1 cellular context compared by ENCODE assay signal in the genomic region with DNA sequence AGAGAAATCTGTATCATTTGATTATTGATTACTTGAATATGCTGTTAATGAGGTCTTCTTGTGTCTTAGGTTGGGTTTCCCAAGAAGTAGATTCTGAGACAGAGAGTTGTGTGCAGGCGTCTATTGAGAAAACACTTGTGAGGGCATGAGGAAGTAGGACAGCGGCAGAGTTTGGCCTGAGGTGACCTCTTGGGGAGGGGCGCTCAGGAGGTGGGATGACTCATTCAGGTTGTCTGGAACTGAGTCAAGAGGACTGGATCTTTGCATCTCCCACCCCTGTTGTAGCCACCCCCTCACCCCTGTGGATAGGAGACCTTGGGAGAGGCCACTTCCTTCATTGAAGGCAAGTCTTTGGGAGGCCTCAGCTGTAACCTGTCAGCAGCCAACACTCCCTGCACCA.
TF ChIP-seq lines count a peak whose summit lies in the region.

No MANE protein-coding gene starts in this region.

TF ChIP-seq in HepG2, 621 proteins besides CTCF, POLR2A, EP300 and RAD21 (continued from another document):
- TF ChIP-seq, protein P1, sequence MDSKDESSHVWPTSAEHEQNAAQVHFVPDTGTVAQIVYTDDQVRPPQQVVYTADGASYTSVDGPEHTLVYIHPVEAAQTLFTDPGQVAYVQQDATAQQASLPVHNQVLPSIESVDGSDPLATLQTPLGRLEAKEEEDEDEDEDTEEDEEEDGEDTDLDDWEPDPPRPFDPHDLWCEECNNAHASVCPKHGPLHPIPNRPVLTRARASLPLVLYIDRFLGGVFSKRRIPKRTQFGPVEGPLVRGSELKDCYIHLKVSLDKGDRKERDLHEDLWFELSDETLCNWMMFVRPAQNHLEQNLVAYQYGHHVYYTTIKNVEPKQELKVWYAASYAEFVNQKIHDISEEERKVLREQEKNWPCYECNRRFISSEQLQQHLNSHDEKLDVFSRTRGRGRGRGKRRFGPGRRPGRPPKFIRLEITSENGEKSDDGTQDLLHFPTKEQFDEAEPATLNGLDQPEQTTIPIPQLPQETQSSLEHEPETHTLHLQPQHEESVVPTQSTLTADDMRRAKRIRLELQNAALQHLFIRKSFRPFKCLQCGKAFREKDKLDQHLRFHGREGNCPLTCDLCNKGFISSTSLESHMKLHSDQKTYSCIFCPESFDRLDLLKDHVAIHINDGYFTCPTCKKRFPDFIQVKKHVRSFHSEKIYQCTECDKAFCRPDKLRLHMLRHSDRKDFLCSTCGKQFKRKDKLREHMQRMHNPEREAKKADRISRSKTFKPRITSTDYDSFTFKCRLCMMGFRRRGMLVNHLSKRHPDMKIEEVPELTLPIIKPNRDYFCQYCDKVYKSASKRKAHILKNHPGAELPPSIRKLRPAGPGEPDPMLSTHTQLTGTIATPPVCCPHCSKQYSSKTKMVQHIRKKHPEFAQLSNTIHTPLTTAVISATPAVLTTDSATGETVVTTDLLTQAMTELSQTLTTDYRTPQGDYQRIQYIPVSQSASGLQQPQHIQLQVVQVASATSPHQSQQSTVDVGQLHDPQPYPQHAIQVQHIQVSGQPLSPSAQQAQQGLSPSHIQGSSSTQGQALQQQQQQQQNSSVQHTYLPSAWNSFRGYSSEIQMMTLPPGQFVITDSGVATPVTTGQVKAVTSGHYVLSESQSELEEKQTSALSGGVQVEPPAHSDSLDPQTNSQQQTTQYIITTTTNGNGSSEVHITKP (CRISPR knock-in tag; IDR thresholded peaks at IDR 0.05; ENCODE audit: low read depth): peak; percentile 93
- 0 out of 2 replicates have a peak, but pooled peaks have one; percentile 17 for TF ChIP-seq NFIC (IDR thresholded peaks at IDR 0.05; ENCODE audit: low read length)
- TF ChIP-seq, protein P2, sequence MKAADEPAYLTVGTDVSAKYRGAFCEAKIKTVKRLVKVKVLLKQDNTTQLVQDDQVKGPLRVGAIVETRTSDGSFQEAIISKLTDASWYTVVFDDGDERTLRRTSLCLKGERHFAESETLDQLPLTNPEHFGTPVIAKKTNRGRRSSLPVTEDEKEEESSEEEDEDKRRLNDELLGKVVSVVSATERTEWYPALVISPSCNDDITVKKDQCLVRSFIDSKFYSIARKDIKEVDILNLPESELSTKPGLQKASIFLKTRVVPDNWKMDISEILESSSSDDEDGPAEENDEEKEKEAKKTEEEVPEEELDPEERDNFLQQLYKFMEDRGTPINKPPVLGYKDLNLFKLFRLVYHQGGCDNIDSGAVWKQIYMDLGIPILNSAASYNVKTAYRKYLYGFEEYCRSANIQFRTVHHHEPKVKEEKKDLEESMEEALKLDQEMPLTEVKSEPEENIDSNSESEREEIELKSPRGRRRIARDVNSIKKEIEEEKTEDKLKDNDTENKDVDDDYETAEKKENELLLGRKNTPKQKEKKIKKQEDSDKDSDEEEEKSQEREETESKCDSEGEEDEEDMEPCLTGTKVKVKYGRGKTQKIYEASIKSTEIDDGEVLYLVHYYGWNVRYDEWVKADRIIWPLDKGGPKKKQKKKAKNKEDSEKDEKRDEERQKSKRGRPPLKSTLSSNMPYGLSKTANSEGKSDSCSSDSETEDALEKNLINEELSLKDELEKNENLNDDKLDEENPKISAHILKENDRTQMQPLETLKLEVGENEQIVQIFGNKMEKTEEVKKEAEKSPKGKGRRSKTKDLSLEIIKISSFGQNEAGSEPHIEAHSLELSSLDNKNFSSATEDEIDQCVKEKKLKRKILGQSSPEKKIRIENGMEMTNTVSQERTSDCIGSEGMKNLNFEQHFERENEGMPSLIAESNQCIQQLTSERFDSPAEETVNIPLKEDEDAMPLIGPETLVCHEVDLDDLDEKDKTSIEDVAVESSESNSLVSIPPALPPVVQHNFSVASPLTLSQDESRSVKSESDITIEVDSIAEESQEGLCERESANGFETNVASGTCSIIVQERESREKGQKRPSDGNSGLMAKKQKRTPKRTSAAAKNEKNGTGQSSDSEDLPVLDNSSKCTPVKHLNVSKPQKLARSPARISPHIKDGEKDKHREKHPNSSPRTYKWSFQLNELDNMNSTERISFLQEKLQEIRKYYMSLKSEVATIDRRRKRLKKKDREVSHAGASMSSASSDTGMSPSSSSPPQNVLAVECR (CRISPR knock-in tag; IDR thresholded peaks at IDR 0.05; ENCODE audit: borderline replicate concordance): no peak
- no peak for TF ChIP-seq ZNF572 (CRISPR knock-in tag; IDR thresholded peaks at IDR 0.05)
- TF ChIP-seq MYC (CRISPR knock-in tag; IDR thresholded peaks at IDR 0.05; ENCODE audit: borderline replicate concordance): no peak
- TF ChIP-seq, protein P3, sequence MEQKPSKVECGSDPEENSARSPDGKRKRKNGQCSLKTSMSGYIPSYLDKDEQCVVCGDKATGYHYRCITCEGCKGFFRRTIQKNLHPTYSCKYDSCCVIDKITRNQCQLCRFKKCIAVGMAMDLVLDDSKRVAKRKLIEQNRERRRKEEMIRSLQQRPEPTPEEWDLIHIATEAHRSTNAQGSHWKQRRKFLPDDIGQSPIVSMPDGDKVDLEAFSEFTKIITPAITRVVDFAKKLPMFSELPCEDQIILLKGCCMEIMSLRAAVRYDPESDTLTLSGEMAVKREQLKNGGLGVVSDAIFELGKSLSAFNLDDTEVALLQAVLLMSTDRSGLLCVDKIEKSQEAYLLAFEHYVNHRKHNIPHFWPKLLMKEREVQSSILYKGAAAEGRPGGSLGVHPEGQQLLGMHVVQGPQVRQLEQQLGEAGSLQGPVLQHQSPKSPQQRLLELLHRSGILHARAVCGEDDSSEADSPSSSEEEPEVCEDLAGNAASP (CRISPR knock-in tag; IDR thresholded peaks at IDR 0.05; ENCODE audit: borderline replicate concordance): peak; percentile 97
- no peak for TF ChIP-seq KLF9 (CRISPR knock-in tag; IDR thresholded peaks at IDR 0.05; ENCODE audit: low read depth)
- TF ChIP-seq NKX3-1 (CRISPR knock-in tag; IDR thresholded peaks at IDR 0.05): no peak
- no peak for TF ChIP-seq ZNF274 (CRISPR knock-in tag; IDR thresholded peaks at IDR 0.05)
- no peak for TF ChIP-seq IRX3 (CRISPR knock-in tag; IDR thresholded peaks at IDR 0.05; ENCODE audit: borderline replicate concordance, low read depth)
- TF ChIP-seq, protein P4, sequence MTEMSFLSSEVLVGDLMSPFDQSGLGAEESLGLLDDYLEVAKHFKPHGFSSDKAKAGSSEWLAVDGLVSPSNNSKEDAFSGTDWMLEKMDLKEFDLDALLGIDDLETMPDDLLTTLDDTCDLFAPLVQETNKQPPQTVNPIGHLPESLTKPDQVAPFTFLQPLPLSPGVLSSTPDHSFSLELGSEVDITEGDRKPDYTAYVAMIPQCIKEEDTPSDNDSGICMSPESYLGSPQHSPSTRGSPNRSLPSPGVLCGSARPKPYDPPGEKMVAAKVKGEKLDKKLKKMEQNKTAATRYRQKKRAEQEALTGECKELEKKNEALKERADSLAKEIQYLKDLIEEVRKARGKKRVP (CRISPR knock-in tag; IDR thresholded peaks at IDR 0.05): 0 out of 4 replicates have a peak, but pooled peaks of 1 of the 2 experiments have one; percentile 34
- no peak for TF ChIP-seq ZNF10 (CRISPR knock-in tag; IDR thresholded peaks at IDR 0.05; ENCODE audit: borderline replicate concordance, low read depth)
- TF ChIP-seq ELF3 (CRISPR knock-in tag; IDR thresholded peaks at IDR 0.05): peak; percentile 87
- no peak for TF ChIP-seq ZNF564 (CRISPR knock-in tag; IDR thresholded peaks at IDR 0.05)
- no peak for TF ChIP-seq TAF15 (IDR thresholded peaks at IDR 0.05; ENCODE audit: low read depth, low read length, poor library complexity, severe bottlenecking)
- peak; percentile 95 for TF ChIP-seq FOSL2 (CRISPR knock-in tag; IDR thresholded peaks at IDR 0.05)
- peak; percentile 73 for TF ChIP-seq JUND (CRISPR knock-in tag; IDR thresholded peaks at IDR 0.05)
- no peak for TF ChIP-seq KMT2A (CRISPR knock-in tag; IDR thresholded peaks at IDR 0.05)
- peak; percentile 24; the same call in 1 of the 2 replicates for TF ChIP-seq SALL1 (CRISPR knock-in tag; IDR thresholded peaks at IDR 0.05)
- no peak for TF ChIP-seq ZNF207 (IDR thresholded peaks at IDR 0.05; ENCODE audit: borderline replicate concordance)
- TF ChIP-seq, protein P5, sequence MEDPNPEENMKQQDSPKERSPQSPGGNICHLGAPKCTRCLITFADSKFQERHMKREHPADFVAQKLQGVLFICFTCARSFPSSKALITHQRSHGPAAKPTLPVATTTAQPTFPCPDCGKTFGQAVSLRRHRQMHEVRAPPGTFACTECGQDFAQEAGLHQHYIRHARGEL (CRISPR knock-in tag; IDR thresholded peaks at IDR 0.05): no peak
- TF ChIP-seq RXRB (CRISPR knock-in tag; IDR thresholded peaks at IDR 0.05; ENCODE audit: borderline replicate concordance): peak; percentile 96
- TF ChIP-seq LCORL (IDR thresholded peaks at IDR 0.05): no peak
- no peak for TF ChIP-seq LCORL (CRISPR knock-in tag; IDR thresholded peaks at IDR 0.05)
- TF ChIP-seq ZFYVE20 (CRISPR knock-in tag; IDR thresholded peaks at IDR 0.05; ENCODE audit: borderline replicate concordance, low read depth): no peak
- TF ChIP-seq ATAD3A (CRISPR knock-in tag; IDR thresholded peaks at IDR 0.05): no peak
- TF ChIP-seq, protein P6, sequence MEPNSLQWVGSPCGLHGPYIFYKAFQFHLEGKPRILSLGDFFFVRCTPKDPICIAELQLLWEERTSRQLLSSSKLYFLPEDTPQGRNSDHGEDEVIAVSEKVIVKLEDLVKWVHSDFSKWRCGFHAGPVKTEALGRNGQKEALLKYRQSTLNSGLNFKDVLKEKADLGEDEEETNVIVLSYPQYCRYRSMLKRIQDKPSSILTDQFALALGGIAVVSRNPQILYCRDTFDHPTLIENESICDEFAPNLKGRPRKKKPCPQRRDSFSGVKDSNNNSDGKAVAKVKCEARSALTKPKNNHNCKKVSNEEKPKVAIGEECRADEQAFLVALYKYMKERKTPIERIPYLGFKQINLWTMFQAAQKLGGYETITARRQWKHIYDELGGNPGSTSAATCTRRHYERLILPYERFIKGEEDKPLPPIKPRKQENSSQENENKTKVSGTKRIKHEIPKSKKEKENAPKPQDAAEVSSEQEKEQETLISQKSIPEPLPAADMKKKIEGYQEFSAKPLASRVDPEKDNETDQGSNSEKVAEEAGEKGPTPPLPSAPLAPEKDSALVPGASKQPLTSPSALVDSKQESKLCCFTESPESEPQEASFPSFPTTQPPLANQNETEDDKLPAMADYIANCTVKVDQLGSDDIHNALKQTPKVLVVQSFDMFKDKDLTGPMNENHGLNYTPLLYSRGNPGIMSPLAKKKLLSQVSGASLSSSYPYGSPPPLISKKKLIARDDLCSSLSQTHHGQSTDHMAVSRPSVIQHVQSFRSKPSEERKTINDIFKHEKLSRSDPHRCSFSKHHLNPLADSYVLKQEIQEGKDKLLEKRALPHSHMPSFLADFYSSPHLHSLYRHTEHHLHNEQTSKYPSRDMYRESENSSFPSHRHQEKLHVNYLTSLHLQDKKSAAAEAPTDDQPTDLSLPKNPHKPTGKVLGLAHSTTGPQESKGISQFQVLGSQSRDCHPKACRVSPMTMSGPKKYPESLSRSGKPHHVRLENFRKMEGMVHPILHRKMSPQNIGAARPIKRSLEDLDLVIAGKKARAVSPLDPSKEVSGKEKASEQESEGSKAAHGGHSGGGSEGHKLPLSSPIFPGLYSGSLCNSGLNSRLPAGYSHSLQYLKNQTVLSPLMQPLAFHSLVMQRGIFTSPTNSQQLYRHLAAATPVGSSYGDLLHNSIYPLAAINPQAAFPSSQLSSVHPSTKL (CRISPR knock-in tag; IDR thresholded peaks at IDR 0.05): peak; percentile 40; the same call in 1 of the 2 replicates
- TF ChIP-seq HNRNPL (IDR thresholded peaks at IDR 0.05; ENCODE audit: low read depth, low read length): no peak
- no peak for TF ChIP-seq MTF1 (CRISPR knock-in tag; IDR thresholded peaks at IDR 0.05)
- no peak for TF ChIP-seq SMAD3 (CRISPR knock-in tag; IDR thresholded peaks at IDR 0.05)
- TF ChIP-seq RARA (CRISPR knock-in tag; IDR thresholded peaks at IDR 0.05): peak; percentile 54
- no peak for TF ChIP-seq ZNF33B (CRISPR knock-in tag; IDR thresholded peaks at IDR 0.05)
- TF ChIP-seq RARG (CRISPR knock-in tag; IDR thresholded peaks at IDR 0.05; ENCODE audit: low read depth): no peak
- TF ChIP-seq KDM2A (CRISPR knock-in tag; IDR thresholded peaks at IDR 0.05; ENCODE audit: borderline replicate concordance, low read depth): no peak
- TF ChIP-seq, protein P7, sequence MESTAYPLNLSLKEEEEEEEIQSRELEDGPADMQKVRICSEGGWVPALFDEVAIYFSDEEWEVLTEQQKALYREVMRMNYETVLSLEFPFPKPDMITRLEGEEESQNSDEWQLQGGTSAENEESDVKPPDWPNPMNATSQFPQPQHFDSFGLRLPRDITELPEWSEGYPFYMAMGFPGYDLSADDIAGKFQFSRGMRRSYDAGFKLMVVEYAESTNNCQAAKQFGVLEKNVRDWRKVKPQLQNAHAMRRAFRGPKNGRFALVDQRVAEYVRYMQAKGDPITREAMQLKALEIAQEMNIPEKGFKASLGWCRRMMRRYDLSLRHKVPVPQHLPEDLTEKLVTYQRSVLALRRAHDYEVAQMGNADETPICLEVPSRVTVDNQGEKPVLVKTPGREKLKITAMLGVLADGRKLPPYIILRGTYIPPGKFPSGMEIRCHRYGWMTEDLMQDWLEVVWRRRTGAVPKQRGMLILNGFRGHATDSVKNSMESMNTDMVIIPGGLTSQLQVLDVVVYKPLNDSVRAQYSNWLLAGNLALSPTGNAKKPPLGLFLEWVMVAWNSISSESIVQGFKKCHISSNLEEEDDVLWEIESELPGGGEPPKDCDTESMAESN (CRISPR knock-in tag; conservative IDR thresholded peaks at IDR 0.05): no peak
- 0 out of 2 replicates have a peak, but pooled peaks have one; percentile 41 for TF ChIP-seq JUNB (CRISPR knock-in tag; IDR thresholded peaks at IDR 0.05; ENCODE audit: borderline replicate concordance)
- TF ChIP-seq CEBPG (CRISPR knock-in tag; IDR thresholded peaks at IDR 0.05): 0 out of 2 replicates have a peak, but pooled peaks have one; percentile 3
- TF ChIP-seq, protein P8, sequence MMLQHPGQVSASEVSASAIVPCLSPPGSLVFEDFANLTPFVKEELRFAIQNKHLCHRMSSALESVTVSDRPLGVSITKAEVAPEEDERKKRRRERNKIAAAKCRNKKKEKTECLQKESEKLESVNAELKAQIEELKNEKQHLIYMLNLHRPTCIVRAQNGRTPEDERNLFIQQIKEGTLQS (CRISPR knock-in tag; IDR thresholded peaks at IDR 0.05): peak; percentile 71
- TF ChIP-seq, protein P9, sequence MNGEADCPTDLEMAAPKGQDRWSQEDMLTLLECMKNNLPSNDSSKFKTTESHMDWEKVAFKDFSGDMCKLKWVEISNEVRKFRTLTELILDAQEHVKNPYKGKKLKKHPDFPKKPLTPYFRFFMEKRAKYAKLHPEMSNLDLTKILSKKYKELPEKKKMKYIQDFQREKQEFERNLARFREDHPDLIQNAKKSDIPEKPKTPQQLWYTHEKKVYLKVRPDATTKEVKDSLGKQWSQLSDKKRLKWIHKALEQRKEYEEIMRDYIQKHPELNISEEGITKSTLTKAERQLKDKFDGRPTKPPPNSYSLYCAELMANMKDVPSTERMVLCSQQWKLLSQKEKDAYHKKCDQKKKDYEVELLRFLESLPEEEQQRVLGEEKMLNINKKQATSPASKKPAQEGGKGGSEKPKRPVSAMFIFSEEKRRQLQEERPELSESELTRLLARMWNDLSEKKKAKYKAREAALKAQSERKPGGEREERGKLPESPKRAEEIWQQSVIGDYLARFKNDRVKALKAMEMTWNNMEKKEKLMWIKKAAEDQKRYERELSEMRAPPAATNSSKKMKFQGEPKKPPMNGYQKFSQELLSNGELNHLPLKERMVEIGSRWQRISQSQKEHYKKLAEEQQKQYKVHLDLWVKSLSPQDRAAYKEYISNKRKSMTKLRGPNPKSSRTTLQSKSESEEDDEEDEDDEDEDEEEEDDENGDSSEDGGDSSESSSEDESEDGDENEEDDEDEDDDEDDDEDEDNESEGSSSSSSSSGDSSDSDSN (CRISPR knock-in tag; IDR thresholded peaks at IDR 0.05): no peak
- no peak for TF ChIP-seq ZNF598 (CRISPR knock-in tag; IDR thresholded peaks at IDR 0.05; ENCODE audit: borderline replicate concordance)
- TF ChIP-seq RFX1 (IDR thresholded peaks at IDR 0.05): no peak
- TF ChIP-seq RXRA (CRISPR knock-in tag; IDR thresholded peaks at IDR 0.05): peak; percentile 84; the same call in 1 of the 2 replicates
